In genomic region chr14:24146978-24147760, GRCh38 we compare ENCODE assay signal across 1 cellular context.
TF ChIP-seq lines count a peak whose summit lies in the region.

Gene RNF31 (plus strand): TSS chr14:24147498. CDS start chr14:24147699, 201 bp downstream.

TF ChIP-seq in HepG2, 621 proteins besides CTCF, POLR2A, EP300 and RAD21 (continued from another document and continues in another):
- TF ChIP-seq ZSCAN5A (CRISPR knock-in tag; IDR thresholded peaks at IDR 0.05; ENCODE audit: borderline replicate concordance): no peak
- no peak for TF ChIP-seq HMG20A (CRISPR knock-in tag; IDR thresholded peaks at IDR 0.05; ENCODE audit: borderline replicate concordance)
- peak; percentile 94 for TF ChIP-seq ZFP36L1 (CRISPR knock-in tag; IDR thresholded peaks at IDR 0.05)
- TF ChIP-seq ZNF574 (CRISPR knock-in tag; IDR thresholded peaks at IDR 0.05): peak; percentile 69
- no peak for TF ChIP-seq ZNF709 (CRISPR knock-in tag; IDR thresholded peaks at IDR 0.05)
- TF ChIP-seq ZNF468 (CRISPR knock-in tag; IDR thresholded peaks at IDR 0.05): peak; percentile 85; the same call in 1 of the 2 replicates
- peak; percentile 38 for TF ChIP-seq MEIS1 (CRISPR knock-in tag; IDR thresholded peaks at IDR 0.05; ENCODE audit: borderline replicate concordance)
- no peak for TF ChIP-seq ATAD3A (CRISPR knock-in tag; IDR thresholded peaks at IDR 0.05)
- peak; percentile 25; the same call in 1 of the 2 replicates for TF ChIP-seq NCOA5 (CRISPR knock-in tag; IDR thresholded peaks at IDR 0.05)
- no peak for TF ChIP-seq SIN3B (IDR thresholded peaks at IDR 0.05; ENCODE audit: low read length)
- 0 out of 2 replicates have a peak, but pooled peaks have one; percentile 26 for TF ChIP-seq ZNF629 (CRISPR knock-in tag; conservative IDR thresholded peaks at IDR 0.05)
- TF ChIP-seq HNF1A (IDR thresholded peaks at IDR 0.05; ENCODE audit: low read depth): peak; percentile 51
- peak; percentile 65; the same call in 1 of the 2 replicates for TF ChIP-seq HNF1A (CRISPR knock-in tag; IDR thresholded peaks at IDR 0.05; ENCODE audit: borderline replicate concordance)
- peak; percentile 76; the same call in 1 of the 2 replicates for TF ChIP-seq ZNF335 (CRISPR knock-in tag; IDR thresholded peaks at IDR 0.05)
- no peak; the same call in 1 of the 2 replicates for TF ChIP-seq ZNF101 (CRISPR knock-in tag; IDR thresholded peaks at IDR 0.05; ENCODE audit: borderline replicate concordance, low read depth)
- no peak for TF ChIP-seq CHD2 (IDR thresholded peaks at IDR 0.05; ENCODE audit: low read depth, low read length)
- no peak for TF ChIP-seq ZBTB4 (CRISPR knock-in tag; IDR thresholded peaks at IDR 0.05; ENCODE audit: borderline replicate concordance)
- TF ChIP-seq RORA (CRISPR knock-in tag; IDR thresholded peaks at IDR 0.05): no peak
- no peak; the same call in 1 of the 2 replicates for TF ChIP-seq ZBTB43 (CRISPR knock-in tag; conservative IDR thresholded peaks at IDR 0.05)
- no peak for TF ChIP-seq ZNF780A (CRISPR knock-in tag; IDR thresholded peaks at IDR 0.05)
- TF ChIP-seq ZNF235 (CRISPR knock-in tag; IDR thresholded peaks at IDR 0.05; ENCODE audit: borderline replicate concordance): 0 out of 2 replicates have a peak, but pooled peaks have one; percentile 2
- TF ChIP-seq TAF1 (CRISPR knock-in tag; IDR thresholded peaks at IDR 0.05): peak; percentile 75
- no peak for TF ChIP-seq ZKSCAN8 (CRISPR knock-in tag; IDR thresholded peaks at IDR 0.05; ENCODE audit: borderline replicate concordance)
- peak; percentile 57; the same call in 1 of the 2 replicates for TF ChIP-seq ZNF556 (CRISPR knock-in tag; IDR thresholded peaks at IDR 0.05; ENCODE audit: borderline replicate concordance)
- peak; percentile 71; the same call in 1 of the 2 replicates for TF ChIP-seq ZBTB44 (CRISPR knock-in tag; IDR thresholded peaks at IDR 0.05)
- 0 out of 2 replicates have a peak, but pooled peaks have one; percentile 62 for TF ChIP-seq ZNF747 (CRISPR knock-in tag; IDR thresholded peaks at IDR 0.05; ENCODE audit: borderline replicate concordance)
- no peak for TF ChIP-seq MTA3 (CRISPR knock-in tag; IDR thresholded peaks at IDR 0.05)
- peak; percentile 52 for TF ChIP-seq THAP9 (CRISPR knock-in tag; IDR thresholded peaks at IDR 0.05; ENCODE audit: borderline replicate concordance)
- no peak; the same call in 1 of the 2 replicates for TF ChIP-seq ZBTB33 (CRISPR knock-in tag; IDR thresholded peaks at IDR 0.05)
- TF ChIP-seq ZMYM2 (CRISPR knock-in tag; IDR thresholded peaks at IDR 0.05): no peak
- peak; percentile 86 for TF ChIP-seq ZNF263 (CRISPR knock-in tag; IDR thresholded peaks at IDR 0.05)
- no peak for TF ChIP-seq NAIF1 (CRISPR knock-in tag; IDR thresholded peaks at IDR 0.05; ENCODE audit: borderline replicate concordance)
- no peak for TF ChIP-seq NR1H2 (CRISPR knock-in tag; IDR thresholded peaks at IDR 0.05; ENCODE audit: borderline replicate concordance, low read depth)
- peak; percentile 74; the same call in 1 of the 2 replicates for TF ChIP-seq ZNF180 (CRISPR knock-in tag; IDR thresholded peaks at IDR 0.05; ENCODE audit: borderline replicate concordance, low read depth)
- TF ChIP-seq ZFP82 (CRISPR knock-in tag; IDR thresholded peaks at IDR 0.05; ENCODE audit: borderline replicate concordance): no peak
- TF ChIP-seq HMGXB4 (CRISPR knock-in tag; IDR thresholded peaks at IDR 0.05; ENCODE audit: borderline replicate concordance in 1 of 2, low read depth in 1 of 2): peak; percentile 59 to 67
